In the genomic region with DNA sequence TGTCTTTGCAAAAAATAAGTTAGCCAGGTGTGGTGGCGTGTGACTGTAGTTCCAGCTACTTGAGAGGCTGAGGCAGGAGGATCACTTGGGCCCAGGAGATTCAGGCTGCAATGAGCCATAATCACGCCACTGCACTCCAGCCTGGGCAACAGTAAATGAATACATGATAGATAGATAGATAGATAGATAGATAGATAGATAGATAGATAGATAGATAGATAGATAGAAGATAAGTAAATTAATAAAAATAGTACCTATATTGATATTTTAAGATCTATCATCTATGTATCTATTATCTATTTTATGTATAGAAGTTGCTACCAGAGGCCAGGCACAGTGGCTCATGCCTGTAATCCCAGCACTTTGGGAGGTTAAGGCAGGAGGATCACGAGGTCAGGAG, we compare ENCODE assay signal across 1 cellular context.
TF ChIP-seq lines count a peak whose summit lies in the region.

No MANE protein-coding gene starts in this region.

TF ChIP-seq in K562, 482 proteins besides CTCF, POLR2A, EP300 and RAD21:
- TF ChIP-seq DACH1 (IDR thresholded peaks at IDR 0.05; ENCODE audit: partially characterized antibody), result peak; percentile 98
